Comparison of ENCODE assay signal across 8 cellular contexts in genomic region chr3:127820871-127821853, GRCh38. TPM values are rescaled to one million over a fixed set of nuclear protein-coding genes. Genes with fewer than 3 reads are reported as not detected.
DNase-seq lines count a peak whose midpoint lies in the region; ATAC-seq and TF ChIP-seq lines count a peak whose summit lies in the region.

No MANE protein-coding gene starts in this region.

- intact Hi-C loops in sciatic nerve (cut with DNase I) = no loop called here

- H3K27ac Mint-ChIP-seq in immature natural killer cell = no peak overlapping the region

- peaks cover 0 to 4% (median 0%) of the 10 kb centered on the region in 3 donors for H3K36me3 Mint-ChIP-seq in immature natural killer cell

- TF ChIP-seq CTCF in VCaP (conservative IDR thresholded peaks at IDR 0.05) = no peak

- peak overlapping the region; percentile 94 for H3K27ac ChIP-seq in VCaP
- peak overlapping the region; percentile 82 for H3K27ac ChIP-seq in temporal lobe (ENCODE audit: low read depth, low read length)

- DNase-seq in AML-193 (lab: John Stamatoyannopoulos, UW) (peak; percentile 69 to 72), immature natural killer cell (no peak), NCI-H82 treated with DMSO at 0.1 percent for 48 hours (lab: John Stamatoyannopoulos, UW; ENCODE audit: unreplicated experiment) (no peak), sciatic nerve (ENCODE audit: low spot score) (no peak)
- no peak for DNase-seq in stimulated activated CD4-positive, alpha-beta T cell treated with anti-CD3 and anti-CD28 coated beads, Interleukin-2, amount 100 ng/mL, for 48 hours

- peaks cover 1 to 25% (median 9%) of the 10 kb centered on the region in 3 donors for H3K27me3 Mint-ChIP-seq in immature natural killer cell (ENCODE audit: low read depth in 3 of 3)

- H3K4me1 Mint-ChIP-seq in immature natural killer cell = peaks cover 9 to 14% of the 10 kb centered on the region in 2 donors

- H3K9me3 Mint-ChIP-seq in immature natural killer cell = no peaks in the 10 kb centered on the region

- ATAC-seq in GM21576 (IDR thresholded peaks at IDR 0.05; ENCODE audit: unreplicated experiment) = peak; percentile 35
- ATAC-seq in sciatic nerve = no peak

- H3K4me3 Mint-ChIP-seq in immature natural killer cell = peak overlapping the region in 4 of 5 donors; percentile 10 to 70 (median 49)

RNA-seq across cellular contexts. Expression of gene MGLL, which starts 1.2 kb away (rescaled TPM):
- 1 to 10 TPM; 2.6 to 3.6 (median 2.6) TPM for polyA plus RNA-seq in immature natural killer cell
- total RNA-seq in temporal lobe (35.7 TPM), sciatic nerve (178 TPM)

Comparison
In these comparisons a context has a peak if more than half of its experiments do, and no peak if none do; other contexts are left out.
1. DNase-seq: peak in AML-193 (2 of 2); none in immature natural killer cell (0 of 3), stimulated activated CD4-positive, alpha-beta T cell treated with anti-CD3 and anti-CD28 coated beads, Interleukin-2, amount 100 ng/mL, for 48 hours (0 of 2), NCI-H82 treated with DMSO at 0.1 percent for 48 hours (single experiment) and sciatic nerve (single experiment).